37 cellular contexts compared by ENCODE assay signal in the genomic region with DNA sequence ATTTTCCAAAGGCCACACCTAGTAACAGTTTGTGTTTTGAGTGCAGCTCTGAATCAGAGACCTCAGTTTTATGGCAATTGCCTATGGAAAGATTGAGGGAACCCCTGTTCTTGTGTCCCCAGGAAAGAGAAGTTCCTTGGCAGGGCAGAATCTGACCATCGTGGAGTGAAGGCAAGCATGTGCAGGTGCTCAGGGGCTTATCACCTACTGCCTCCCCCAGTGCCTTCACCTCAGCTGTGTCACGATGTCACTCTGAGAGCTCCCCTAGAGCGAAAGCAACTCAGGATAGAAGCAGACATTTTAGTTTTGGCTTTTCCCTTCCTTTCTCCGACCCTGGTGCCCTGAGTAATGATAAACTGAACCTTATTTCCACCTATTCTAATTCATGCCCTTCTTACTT. TPM values are rescaled to one million over a fixed set of nuclear protein-coding genes. Genes with fewer than 3 reads are reported as not detected.
"Had no signal": no experiment of that assay in that cellular context is flagged by ENCODE, and none has a peak within 500 bp of the region (broad histone marks: within the 10 kb centered on the region; RNA-seq: fewer than 3 reads in every experiment).

No MANE protein-coding gene starts in this region.

- H3K4me1 ChIP-seq: SJCRH30 had no signal

- H3K27ac ChIP-seq: KMS-11, RWPE1, SJCRH30, SK-N-MC had no signal

- H3K9ac ChIP-seq: KMS-11 had no signal

- H3K9me3 ChIP-seq: SJCRH30 had no signal

- H3K4me3 ChIP-seq: SJCRH30, SK-N-MC had no signal

- H3K4me2 ChIP-seq: KMS-11 had no signal

- H3K27me3 ChIP-seq: SJCRH30 had no signal

- DNase-seq: Karpas-422, KBM-7, MM.1S, MV-4-11, NCI-H1092, NCI-H1105, NCI-H1417 treated with DMSO at 0.1 percent for 48 hours, NCI-H146, NCI-H1694, NCI-H187, NCI-H1930, NCI-H2029 treated with DMSO at 0.1 percent for 48 hours, NCI-H2081 treated with DMSO at 0.1 percent for 48 hours, NCI-H2107, NCI-H2171, NCI-H226, NCI-H446 treated with DMSO at 0.1 percent for 48 hours, NCI-H510A, NCI-H524, NCI-H526, NCI-H69, NCI-H748 treated with DMSO at 0.1 percent for 48 hours, OCI-M1, PC-3, SHP77, SIG-M5, SJCRH30 had no signal

- ATAC-seq: Panc1, PC-3, Right ventricle myocardium inferior, SK-N-SH treated with all-trans-retinoic acid at 6 μM for 48 hours had no signal

- H3K36me3 ChIP-seq: SJCRH30 had no signal

RNA-seq across cellular contexts. Expression of gene SPRR1A, which starts 1.8 kb away (rescaled TPM):
- total RNA-seq: LHCN-M2, MCF 10A, PC-3, Right ventricle myocardium inferior, RPMI7951, SJCRH30, SK-MEL-5 had no signal

RNA-seq across cellular contexts. Expression of gene SPRR4, which starts 11.6 kb away (rescaled TPM):
- total RNA-seq: LHCN-M2, MCF 10A, PC-3, Right ventricle myocardium inferior, RPMI7951, SJCRH30, SK-MEL-5 had no signal

RNA-seq across cellular contexts. Expression of gene SPRR3, which starts 19.5 kb away (rescaled TPM):
- total RNA-seq: LHCN-M2, MCF 10A, Right ventricle myocardium inferior, RPMI7951, SJCRH30, SK-MEL-5 had no signal

RNA-seq across cellular contexts. Expression of gene SPRR5, which starts 35.1 kb away (rescaled TPM):
- total RNA-seq: LHCN-M2, MCF 10A, PC-3, Right ventricle myocardium inferior, RPMI7951, SJCRH30, SK-MEL-5 had no signal

RNA-seq across cellular contexts. Expression of gene SPRR1B, which starts 48.9 kb away (rescaled TPM):
- total RNA-seq: LHCN-M2, PC-3, Right ventricle myocardium inferior, RPMI7951, SJCRH30, SK-MEL-5 had no signal
